21 cellular contexts compared by ENCODE assay signal in genomic region chr2:209141142-209141541, GRCh38.
DNase-seq lines count a peak whose midpoint lies in the region; ATAC-seq and TF ChIP-seq lines count a peak whose summit lies in the region.
"Had no signal": no experiment of that assay in that cellular context is flagged by ENCODE, and none has a peak within 500 bp of the region (broad histone marks: within the 10 kb centered on the region; RNA-seq: fewer than 3 reads in every experiment).

No MANE protein-coding gene starts in this region.

- no peaks in the 10 kb centered on the region for H4K20me1 ChIP-seq in mammary epithelial cell (ENCODE audit: insufficient read depth, low read length)
- H4K20me1 ChIP-seq: BLaER1 treated with 17β-estradiol and CSF1 and Interleukin-3, amounts not matched to agents 10 nM and 100 nM had no signal

- dilution Hi-C loops in mammary epithelial cell (cut with HindIII; ENCODE audit: low sequenced_read_pairs), result no loop called here

- H3K27me3 ChIP-seq in mammary epithelial cell (ENCODE audit: insufficient read depth, low read length) (no peaks in the 10 kb centered on the region), breast epithelium (no peaks in the 10 kb centered on the region)
- H3K27me3 ChIP-seq in effector memory CD4-positive, alpha-beta T cell (replicated peaks; ENCODE audit: control insufficient read depth, insufficient read depth, low read length, poor library complexity, severe bottlenecking), result no peaks in the 10 kb centered on the region
- H3K27me3 ChIP-seq: BE2C; BLaER1 treated with 17β-estradiol and CSF1 and Interleukin-3, amounts not matched to agents 10 nM and 100 nM had no signal

- DNase-seq in mammary epithelial cell (peak; percentile 73), breast epithelium (ENCODE audit: low spot score in 2 of 2) (no peak), epithelial cell of prostate (ENCODE audit: low read depth, low spot score) (peak; percentile 33), kidney tubule cell (ENCODE audit: low spot score) (peak; percentile 4), left lobe of liver (ENCODE audit: low spot score) (no peak)
- no peak for DNase-seq in effector memory CD4-positive, alpha-beta T cell
- DNase-seq: AML-193; BE2C; CD4-positive, alpha-beta T cell; CD8-positive, alpha-beta memory T cell; DMS 273 treated with DMSO at 0.1 percent for 48 hours; DMS79; EL; GDM1; GM23248; H7; HCEC 1CT had no signal

- no peaks in the 10 kb centered on the region for H3K4me1 ChIP-seq in mammary epithelial cell (ENCODE audit: insufficient read depth, low read length)
- no peaks in the 10 kb centered on the region for H3K4me1 ChIP-seq in breast epithelium
- H3K4me1 ChIP-seq in effector memory CD4-positive, alpha-beta T cell (ENCODE audit: control insufficient read depth, insufficient read depth, low read length, poor library complexity, severe bottlenecking), result no peaks in the 10 kb centered on the region
- H3K4me1 ChIP-seq: BE2C had no signal

- H3K4me3 ChIP-seq in mammary epithelial cell (replicated peaks in 1 of 3; ENCODE audit: insufficient read depth in 1 of 3, low read depth in 2 of 3, low read length in 3 of 3), result no peak overlapping the region
- no peak overlapping the region for H3K4me3 ChIP-seq in breast epithelium
- no peak overlapping the region for H3K4me3 ChIP-seq in effector memory CD4-positive, alpha-beta T cell (ENCODE audit: insufficient read depth, low read depth, low read length, poor library complexity, severe bottlenecking)
- H3K4me3 ChIP-seq: BLaER1 treated with 17β-estradiol and CSF1 and Interleukin-3, amounts not matched to agents 10 nM and 100 nM; GM12878; GM23248 had no signal

- H3K4me2 ChIP-seq in mammary epithelial cell (ENCODE audit: insufficient read depth, low read depth, low read length), result no peak overlapping the region

- no peak for TF ChIP-seq POLR2A in breast epithelium (IDR thresholded peaks at IDR 0.05)

- ATAC-seq in left lobe of liver (no peak), HG03108 (IDR thresholded peaks at IDR 0.05; ENCODE audit: unreplicated experiment) (no peak)
- ATAC-seq: GM12878 had no signal

- H3K27ac ChIP-seq in mammary epithelial cell (ENCODE audit: insufficient read depth, low read depth, low read length), result peak overlapping the region; percentile 29
- no peak overlapping the region for H3K27ac ChIP-seq in breast epithelium
- H3K27ac ChIP-seq in epithelial cell of prostate, result peak overlapping the region; percentile 90
- no peak overlapping the region for H3K27ac ChIP-seq in effector memory CD4-positive, alpha-beta T cell (ENCODE audit: insufficient read depth, low read length, poor library complexity, severe bottlenecking)
- H3K27ac ChIP-seq: 22Rv1; BLaER1 treated with 17β-estradiol and CSF1 and Interleukin-3, amounts not matched to agents 10 nM and 100 nM; GM23248 had no signal

- CTCF ChIA-PET in mammary epithelial cell (lab: Charles Lee; ENCODE audit: low non-redundant PET), result no interaction called here

- TF ChIP-seq CTCF in mammary epithelial cell (conservative IDR thresholded peaks at IDR 0.05 in 1 of 2, IDR thresholded peaks at IDR 0.05 in 1 of 2; ENCODE audit: extremely low read depth in 1 of 2, insufficient read depth in 1 of 2, low read depth in 1 of 2, low read length in 2 of 2) (no peak), breast epithelium (IDR thresholded peaks at IDR 0.05) (no peak)

- no TSS peak for BruUV-seq in mammary epithelial cell (replicated peaks; lab: Mats Ljungman, UMichigan)

- no peaks in the 10 kb centered on the region for H3K79me2 ChIP-seq in mammary epithelial cell (ENCODE audit: insufficient read depth, low read length)

- no peak overlapping the region for H3K9ac ChIP-seq in mammary epithelial cell (ENCODE audit: insufficient read depth, low read length)
- H3K9ac ChIP-seq: BLaER1 treated with 17β-estradiol and CSF1 and Interleukin-3, amounts not matched to agents 10 nM and 100 nM; GM23248 had no signal

- H3K9me3 ChIP-seq in mammary epithelial cell (replicated peaks; ENCODE audit: insufficient read depth, low read length), result no peaks in the 10 kb centered on the region
- no peaks in the 10 kb centered on the region for H3K9me3 ChIP-seq in breast epithelium
- H3K9me3 ChIP-seq in effector memory CD4-positive, alpha-beta T cell (ENCODE audit: control insufficient read depth, low read length), result no peaks in the 10 kb centered on the region
- H3K9me3 ChIP-seq: BE2C had no signal

- WGBS in mammary epithelial cell (ENCODE audit: low coverage, missing lambda C conversion rate), result 22% methylated on average over 3 of the region's 3 CpGs

- no peaks in the 10 kb centered on the region for H3K36me3 ChIP-seq in mammary epithelial cell (ENCODE audit: insufficient read depth, low read length)
- no peaks in the 10 kb centered on the region for H3K36me3 ChIP-seq in breast epithelium
- no peaks in the 10 kb centered on the region for H3K36me3 ChIP-seq in effector memory CD4-positive, alpha-beta T cell (ENCODE audit: control insufficient read depth, insufficient read depth, low read length)
- H3K36me3 ChIP-seq: BE2C; BLaER1 treated with 17β-estradiol and CSF1 and Interleukin-3, amounts not matched to agents 10 nM and 100 nM had no signal

- no peak overlapping the region for H2AFZ ChIP-seq in mammary epithelial cell (ENCODE audit: low read depth, low read length)
- H2AFZ ChIP-seq: GM23248 had no signal

- in situ Hi-C loops in mammary epithelial cell (cut with MboI; ENCODE audit: low sequenced_read_pairs in 2 of 2), result no loop called here

- intact Hi-C loops in mammary epithelial cell (cut with micrococcal nuclease) (loop anchor here (2.0 kb wide), 1 partner anchor 16 kb away; no protein-coding TSS in a partner anchor), breast epithelium (cut with DNase I; ENCODE audit: low total_unique reads) (no loop called here)

Comparison
In these comparisons a context has a peak if more than half of its experiments do, and no peak if none do; other contexts are left out.
1. DNase-seq: peak in mammary epithelial cell (single experiment), epithelial cell of prostate (single experiment) and kidney tubule cell (single experiment); none in breast epithelium (0 of 2), effector memory CD4-positive, alpha-beta T cell (0 of 3) and left lobe of liver (single experiment).
2. H3K27ac ChIP-seq: peak in mammary epithelial cell (single experiment) and epithelial cell of prostate (single experiment); none in breast epithelium (0 of 2) and effector memory CD4-positive, alpha-beta T cell (single experiment).